Comparison of ENCODE assay signal across 8 cellular contexts in genomic region chr6:84764332-84765049, GRCh38. TPM values are rescaled to one million over a fixed set of nuclear protein-coding genes. Genes with fewer than 3 reads are reported as not detected.
DNase-seq lines count a peak whose midpoint lies in the region; ATAC-seq and TF ChIP-seq lines count a peak whose summit lies in the region.

TSS of gene TBX18 (minus strand) at chr6:84764598. CDS start at chr6:84764181, 417 bp downstream.

- WGBS in right cardiac atrium: 2% methylated on average over 42 of the region's 42 CpGs

- ATAC-seq in right cardiac atrium (peak; percentile 93 to 95), GM18868 (IDR thresholded peaks at IDR 0.05; ENCODE audit: unreplicated experiment) (no peak)

- peak within 1 kb of the TSS; percentile 83 for H3K4me3 ChIP-seq in right cardiac atrium (ENCODE audit: low read length)

- intact Hi-C loops in right cardiac atrium (cut with DNase I): loop anchor here in 1 of 4 donors (5.0 kb wide), 1 partner anchor 337 kb away; no protein-coding TSS in a partner anchor

- H3K9me3 Mint-ChIP-seq in progenitor cell of endocrine pancreas (ENCODE audit: low read depth): no peaks in the 10 kb centered on the region

- H3K27me3 ChIP-seq in right cardiac atrium (ENCODE audit: control insufficient read depth, insufficient read depth): no peaks in the 10 kb centered on the region

- H3K36me3 Mint-ChIP-seq in progenitor cell of endocrine pancreas (ENCODE audit: insufficient read depth): no peaks in the 10 kb centered on the region

- H3K27ac Mint-ChIP-seq in progenitor cell of endocrine pancreas: peak within 1 kb of the TSS; percentile 93

- H3K9me3 ChIP-seq in right cardiac atrium (ENCODE audit: control insufficient read depth, low read length): no peaks in the 10 kb centered on the region

- H3K4me3 Mint-ChIP-seq in progenitor cell of endocrine pancreas (ENCODE audit: low read depth): peak within 1 kb of the TSS; percentile 84

- peak; percentile 97 for DNase-seq in DMS53 (lab: John Stamatoyannopoulos, UW)
- peak; percentile 89 for DNase-seq in NCI-H1092 (lab: John Stamatoyannopoulos, UW)
- DNase-seq in amniotic epithelial cell (ENCODE audit: low read depth): peak; percentile 97
- peak; percentile 95 to 99 (median 97) for DNase-seq in right cardiac atrium
- DNase-seq in progenitor cell of endocrine pancreas (ENCODE audit: low spot score, unreplicated experiment): peak; percentile 81
- DNase-seq in NCI-H1694 treated with DMSO at 0.1 percent for 48 hours (lab: John Stamatoyannopoulos, UW): no peak
- DNase-seq in activated gamma-delta T cell treated with Interleukin-2 at 50 U/mL for 16 hours: no peak

- TF ChIP-seq CTCF in progenitor cell of endocrine pancreas (IDR thresholded peaks at IDR 0.05; ENCODE audit: unreplicated experiment): no peak

- peaks cover 9% of the 10 kb centered on the region for H3K4me1 Mint-ChIP-seq in progenitor cell of endocrine pancreas (ENCODE audit: low read depth)

- peaks cover 88% of the 10 kb centered on the region for H3K27me3 Mint-ChIP-seq in progenitor cell of endocrine pancreas

- H3K27ac ChIP-seq in right cardiac atrium (ENCODE audit: low read length): peak within 1 kb of the TSS; percentile 98

- no peaks in the 10 kb centered on the region for H3K4me1 ChIP-seq in right cardiac atrium (ENCODE audit: control insufficient read depth, insufficient read depth, low read length)

RNA-seq across cellular contexts. Expression of gene TBX18, which starts in this region (rescaled TPM):
- 10 to 100 TPM in 1 of 4 donors, 1 to 10 TPM in 3; 8.7 to 10.4 (median 9.5) TPM for total RNA-seq in right cardiac atrium
- polyA plus RNA-seq in right cardiac atrium: 5.7 TPM
- total RNA-seq in progenitor cell of endocrine pancreas: 1.3 and 1.8 TPM in 2 replicates

Comparison
In these comparisons a context has a peak if more than half of its experiments do, and no peak if none do; other contexts are left out.
1. DNase-seq: peak in DMS53 (single experiment), NCI-H1092 (single experiment), amniotic epithelial cell (single experiment), right cardiac atrium (3 of 3) and progenitor cell of endocrine pancreas (single experiment); none in NCI-H1694 treated with DMSO at 0.1 percent for 48 hours (single experiment) and activated gamma-delta T cell treated with Interleukin-2 at 50 U/mL for 16 hours (single experiment).